Comparison of ENCODE assay signal across 7 cellular contexts in the genomic region with DNA sequence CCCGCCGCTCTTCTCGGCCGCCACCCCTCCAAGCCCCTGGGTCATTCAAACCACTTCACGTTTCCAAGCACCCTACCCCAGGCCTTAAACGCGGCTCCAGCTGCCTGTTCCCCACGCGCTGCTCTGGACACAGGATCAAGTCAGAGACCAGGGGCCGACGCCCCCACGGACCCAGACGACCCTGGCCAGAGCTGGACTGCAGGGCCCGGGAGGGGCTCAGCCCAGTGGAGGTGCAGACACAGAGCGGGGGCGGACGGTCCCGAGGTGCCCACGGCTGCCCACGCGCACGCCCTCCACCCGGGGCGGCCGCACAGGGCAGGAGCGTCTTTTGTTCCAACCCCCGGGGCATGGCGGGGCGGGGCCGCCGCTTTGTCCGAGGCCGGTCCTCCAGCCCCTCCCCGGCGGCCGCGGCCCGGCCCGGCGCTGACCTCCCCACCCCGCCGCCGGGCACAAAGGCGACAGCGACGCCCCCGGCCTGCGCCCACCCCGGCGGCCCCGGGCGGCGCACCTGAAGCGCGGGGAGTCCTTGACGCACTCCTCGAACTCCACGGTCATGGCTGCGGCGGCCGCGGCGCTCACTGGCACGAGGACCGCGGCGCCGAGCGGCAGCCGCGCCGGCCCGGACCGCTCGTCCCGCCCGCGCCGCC. TPM values are rescaled to one million over a fixed set of nuclear protein-coding genes. Genes with fewer than 3 reads are reported as not detected.
DNase-seq lines count a peak whose midpoint lies in the region; ATAC-seq and TF ChIP-seq lines count a peak whose summit lies in the region.

No MANE protein-coding gene starts in this region.

- H3K9ac ChIP-seq in SU-DHL-6 (ENCODE audit: low read length) (peak overlapping the region; percentile 99), fibroblast of lung (ENCODE audit: insufficient read depth, low read length) (peak overlapping the region; percentile 71)

- H3K4me2 ChIP-seq in SU-DHL-6 (ENCODE audit: low read depth, low read length, poor library complexity, severe bottlenecking) (peak overlapping the region; percentile 81), fibroblast of lung (ENCODE audit: extremely low read depth, insufficient read depth, low read length) (peak overlapping the region; percentile 99), osteoblast (ENCODE audit: insufficient read depth, low read length) (peak overlapping the region; percentile 89)

- peak; percentile 34 for TF ChIP-seq POLR2A in GM15510 (IDR thresholded peaks at IDR 0.05; ENCODE audit: borderline replicate concordance, extremely low read depth, insufficient read length)

- ATAC-seq in HG02571 (IDR thresholded peaks at IDR 0.05; ENCODE audit: unreplicated experiment) (peak; percentile 5), HG03095 (IDR thresholded peaks at IDR 0.05; ENCODE audit: unreplicated experiment) (no peak)

- H3K4me3 ChIP-seq in SU-DHL-6 (ENCODE audit: insufficient read depth, low read length, poor library complexity, severe bottlenecking) (peak overlapping the region; percentile 93), fibroblast of lung (replicated peaks in 1 of 4; ENCODE audit: control extremely low read depth in 1 of 4, insufficient read depth in 1 of 4, low read depth in 3 of 4, low read length in 4 of 4) (peak overlapping the region; percentile 66 to 84 (median 78)), osteoblast (ENCODE audit: insufficient read depth, low read length) (peak overlapping the region; percentile 86)

- no peaks in the 10 kb centered on the region; the same call in 1 of the 2 replicates for H3F3A ChIP-seq in SU-DHL-6 (ENCODE audit: insufficient read depth)

- H3K27me3 ChIP-seq in SU-DHL-6 (ENCODE audit: low read length) (no peaks in the 10 kb centered on the region), fibroblast of lung (ENCODE audit: control insufficient read depth, insufficient read depth, low read length) (no peaks in the 10 kb centered on the region), osteoblast (ENCODE audit: insufficient read depth, low read length) (no peaks in the 10 kb centered on the region)

- no peaks in the 10 kb centered on the region for H3K36me3 ChIP-seq in SU-DHL-6 (ENCODE audit: low read length)
- H3K36me3 ChIP-seq in fibroblast of lung (ENCODE audit: control insufficient read depth, insufficient read depth, low read length), result peaks cover 22% of the 10 kb centered on the region
- H3K36me3 ChIP-seq in osteoblast (ENCODE audit: insufficient read depth, low read length), result peaks cover 18% of the 10 kb centered on the region

- H3K9me3 ChIP-seq in SU-DHL-6 (ENCODE audit: insufficient read depth, low read length) (no peaks in the 10 kb centered on the region), fibroblast of lung (ENCODE audit: control insufficient read depth, insufficient read depth, low read depth, low read length) (no peaks in the 10 kb centered on the region), osteoblast (ENCODE audit: low read depth, low read length) (no peaks in the 10 kb centered on the region)

- H3K27ac ChIP-seq in SU-DHL-6 (ENCODE audit: low read depth, low read length) (peak overlapping the region; percentile 36; the same call in 1 of the 2 replicates), fibroblast of lung (ENCODE audit: insufficient read depth, low read length) (peak overlapping the region; percentile 65), osteoblast (ENCODE audit: low read depth, low read length) (peak overlapping the region; percentile 28)

- no peaks in the 10 kb centered on the region for H3K9me2 ChIP-seq in SU-DHL-6 (replicated peaks; ENCODE audit: insufficient read depth, low read length)

- H4K20me1 ChIP-seq in SU-DHL-6 (ENCODE audit: low read depth, low read length) (no peaks in the 10 kb centered on the region; the same call in 1 of the 2 replicates), fibroblast of lung (ENCODE audit: control insufficient read depth, extremely low read depth, insufficient read depth, low read length) (no peaks in the 10 kb centered on the region), osteoblast (ENCODE audit: insufficient read depth, low read length) (peaks cover 47% of the 10 kb centered on the region)

- TF ChIP-seq CTCF in SU-DHL-6 (IDR thresholded peaks at IDR 0.05; ENCODE audit: insufficient read depth, low read length, poor library complexity, severe bottlenecking) (no peak), fibroblast of lung (conservative IDR thresholded peaks at IDR 0.05 in 1 of 2, IDR thresholded peaks at IDR 0.05 in 1 of 2; ENCODE audit: low read depth in 1 of 2, low read length in 2 of 2) (no peak), osteoblast (IDR thresholded peaks at IDR 0.05; ENCODE audit: extremely low read depth, low read depth, low read length) (no peak)

- H2AFZ ChIP-seq in SU-DHL-6 (ENCODE audit: low read depth, low read length, severe bottlenecking), result no peak overlapping the region
- no peak overlapping the region for H2AFZ ChIP-seq in fibroblast of lung (ENCODE audit: low read length)
- no peak overlapping the region for H2AFZ ChIP-seq in osteoblast (ENCODE audit: low read length)

- no peak for DNase-seq in fibroblast of lung (ENCODE audit: low read depth in 2 of 2)
- peak; percentile 95 for DNase-seq in osteoblast (ENCODE audit: insufficient read length, low spot score, missing footprints)
- DNase-seq in stimulated activated CD4-positive, alpha-beta T cell treated with anti-CD3 and anti-CD28 coated beads, Interleukin-2, amount 100 ng/mL, for 48 hours, result no peak

- H3K79me2 ChIP-seq in SU-DHL-6 (ENCODE audit: insufficient read depth, low read length) (peaks cover 12% of the 10 kb centered on the region), fibroblast of lung (ENCODE audit: control insufficient read depth, insufficient read depth, low read length) (peaks cover 48% of the 10 kb centered on the region), osteoblast (ENCODE audit: insufficient read depth, low read length) (peaks cover 60% of the 10 kb centered on the region)

- H3K4me1 ChIP-seq in fibroblast of lung (ENCODE audit: control insufficient read depth, extremely low read depth, insufficient read depth, low read length) (peaks cover 23% of the 10 kb centered on the region), osteoblast (ENCODE audit: insufficient read depth, low read length) (peaks cover 34% of the 10 kb centered on the region)

RNA-seq across cellular contexts. Expression of gene ACAP3, which starts 0.3 kb away (rescaled TPM):
- total RNA-seq in fibroblast of lung, result 34.7 and 50.9 TPM in 2 replicates
- polyA plus RNA-seq in fibroblast of lung, result 15.3 and 15.7 TPM in 2 replicates
- 24.4 and 30.2 TPM in 2 replicates for polyA plus RNA-seq in fibroblast of lung (2012)
- polyA minus RNA-seq in fibroblast of lung (ENCODE audit: low replicate concordance), result 25.1 and 27.7 TPM in 2 replicates
- 31.2 and 46.7 TPM in 2 replicates for total RNA-seq in osteoblast

RNA-seq across cellular contexts. Expression of gene PUSL1, which starts 1.0 kb away (rescaled TPM):
- 12.7 and 13.1 TPM in 2 replicates for total RNA-seq in fibroblast of lung
- 7.1 and 9.6 TPM in 2 replicates for polyA plus RNA-seq in fibroblast of lung
- polyA plus RNA-seq in fibroblast of lung (2012), result 13.6 and 21.6 TPM in 2 replicates
- 14.7 and 16.3 TPM in 2 replicates for polyA minus RNA-seq in fibroblast of lung (ENCODE audit: low replicate concordance)
- 19.4 and 29.3 TPM in 2 replicates for total RNA-seq in osteoblast

RNA-seq across cellular contexts. Expression of gene INTS11, which starts 17.1 kb away (rescaled TPM):
- total RNA-seq in fibroblast of lung (46.2 and 69.2 TPM in 2 replicates), osteoblast (53.3 and 59.7 TPM in 2 replicates)
- 44.1 and 73.0 TPM in 2 replicates for polyA plus RNA-seq in fibroblast of lung
- 67.0 and 92.9 TPM in 2 replicates for polyA plus RNA-seq in fibroblast of lung (2012)
- polyA minus RNA-seq in fibroblast of lung (ENCODE audit: low replicate concordance), result 210 and 377 TPM in 2 replicates

RNA-seq across cellular contexts. Expression of gene CPTP, which starts 17.2 kb away (rescaled TPM):
- total RNA-seq in fibroblast of lung, result 9.0 and 10.1 TPM in 2 replicates
- 6.0 and 6.2 TPM in 2 replicates for polyA plus RNA-seq in fibroblast of lung
- polyA plus RNA-seq in fibroblast of lung (2012), result 13.5 and 18.1 TPM in 2 replicates
- polyA minus RNA-seq in fibroblast of lung (ENCODE audit: low replicate concordance), result 4.4 and 5.6 TPM in 2 replicates
- total RNA-seq in osteoblast, result 12.7 and 13.8 TPM in 2 replicates

RNA-seq across cellular contexts. Expression of gene TAS1R3, which starts 23.7 kb away (rescaled TPM):
- total RNA-seq in fibroblast of lung (0.17 and 0.26 TPM in 2 replicates), osteoblast (under 0.01 TPM in 2 replicates)
- 0.01 and 0.02 TPM in 2 replicates for polyA plus RNA-seq in fibroblast of lung
- 0.06 and 0.13 TPM in 2 replicates for polyA plus RNA-seq in fibroblast of lung (2012)
- not detected in 2 replicates for polyA minus RNA-seq in fibroblast of lung (ENCODE audit: low replicate concordance)
